ENCODE assay signal across 8 cellular contexts in the genomic region with DNA sequence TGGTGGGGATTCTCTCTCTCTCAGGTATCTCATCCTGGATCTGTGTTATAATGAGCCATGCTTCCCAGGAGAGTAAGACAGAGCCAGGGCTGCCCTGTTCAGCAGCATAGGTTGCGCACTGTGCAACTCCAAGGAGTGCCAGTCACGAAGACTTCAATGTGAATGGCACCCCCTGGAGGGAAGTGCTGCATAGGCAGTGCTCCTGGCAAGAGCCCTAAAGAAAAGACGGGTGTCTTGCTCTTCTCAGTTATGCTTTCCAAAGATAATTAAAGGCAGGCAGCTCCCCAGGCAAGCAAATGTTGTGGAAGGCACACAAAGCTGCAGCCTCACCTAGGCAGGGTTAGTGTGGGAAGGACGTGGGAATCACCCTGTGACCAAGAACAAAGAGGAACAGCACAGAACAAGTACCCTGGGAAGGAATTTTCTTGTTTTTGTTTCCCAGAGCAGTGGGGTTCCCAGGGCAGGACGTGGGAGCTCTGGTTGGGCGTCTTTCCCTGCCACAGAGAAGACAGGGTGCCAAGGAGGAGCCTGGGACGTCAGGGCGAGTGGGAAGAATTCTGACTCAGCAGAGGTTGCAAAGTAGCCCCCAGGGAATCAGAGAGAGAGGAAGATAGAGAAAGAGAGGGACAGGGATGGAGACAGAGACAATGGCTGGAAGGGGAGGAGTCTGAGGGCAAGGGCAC.
DNase-seq lines count a peak whose midpoint lies in the region; ATAC-seq and TF ChIP-seq lines count a peak whose summit lies in the region.

No MANE protein-coding gene starts in this region.

- no peaks in the 10 kb centered on the region for H3K4me1 ChIP-seq in breast epithelium
- H3K4me1 ChIP-seq in Panc1 (ENCODE audit: control insufficient read depth, insufficient read depth, low read length): no peaks in the 10 kb centered on the region
- peaks cover 15% of the 10 kb centered on the region for H3K4me1 ChIP-seq in effector memory CD4-positive, alpha-beta T cell (ENCODE audit: control insufficient read depth, insufficient read depth, low read length, poor library complexity, severe bottlenecking)

- H3K9me3 ChIP-seq in breast epithelium: no peaks in the 10 kb centered on the region
- H3K9me3 ChIP-seq in Panc1 (ENCODE audit: control insufficient read depth, insufficient read depth, low read depth, low read length): no peaks in the 10 kb centered on the region
- H3K9me3 ChIP-seq in effector memory CD4-positive, alpha-beta T cell (ENCODE audit: control insufficient read depth, low read length): no peaks in the 10 kb centered on the region

- no peaks in the 10 kb centered on the region for H3K27me3 ChIP-seq in breast epithelium
- H3K27me3 ChIP-seq in Panc1 (ENCODE audit: control insufficient read depth, insufficient read depth, low read length): peaks cover 9% of the 10 kb centered on the region
- no peaks in the 10 kb centered on the region for H3K27me3 ChIP-seq in effector memory CD4-positive, alpha-beta T cell (replicated peaks; ENCODE audit: control insufficient read depth, insufficient read depth, low read length, poor library complexity, severe bottlenecking)

- BruUV-seq in MCF 10A (replicated peaks; lab: Mats Ljungman, UMichigan) (no TSS peak), Panc1 (replicated peaks; lab: Mats Ljungman, UMichigan) (no TSS peak)

- peak; percentile 54 for TF ChIP-seq CTCF in MCF 10A (IDR thresholded peaks at IDR 0.05; ENCODE audit: unreplicated experiment)
- no peak for TF ChIP-seq CTCF in breast epithelium (IDR thresholded peaks at IDR 0.05)
- TF ChIP-seq CTCF in Panc1 (IDR thresholded peaks at IDR 0.05): peak; percentile 58
- peak; percentile 26 for TF ChIP-seq CTCF in epithelial cell of esophagus (IDR thresholded peaks at IDR 0.05; ENCODE audit: insufficient read depth, low read depth, low read length, missing control alignments)

- POLR2A ChIA-PET in MCF 10A (lab: Yijun Ruan, JAX) (interaction anchor here (0.7 kb wide), 1 partner anchor 265 kb away, joined by 4 read pairs; no protein-coding TSS in a partner anchor), Panc1 (lab: Charles Lee) (no interaction called here)

- TF ChIP-seq POLR2A in breast epithelium (IDR thresholded peaks at IDR 0.05): no peak

- in situ Hi-C loops in Panc1 (cut with HindIII; ENCODE audit: low pct_unique_long_range_greater_than_20kb, low sequenced_read_pairs): no loop called here

- ATAC-seq in Panc1 (peak; percentile 80), GM21619 (IDR thresholded peaks at IDR 0.05; ENCODE audit: unreplicated experiment) (no peak)

- no peaks in the 10 kb centered on the region for H3K9me3 Mint-ChIP-seq in MCF 10A (ENCODE audit: unreplicated experiment)

- no peak overlapping the region for H3K4me3 Mint-ChIP-seq in MCF 10A (ENCODE audit: unreplicated experiment)

- no peak overlapping the region for H3K27ac Mint-ChIP-seq in MCF 10A (ENCODE audit: low read depth, unreplicated experiment)

- DNase-seq in MCF 10A (ENCODE audit: unreplicated experiment) (peak; percentile 75), breast epithelium (ENCODE audit: low spot score in 2 of 2) (no peak), Panc1 (ENCODE audit: low read depth, low spot score) (no peak), epithelial cell of esophagus (ENCODE audit: low read depth) (peak; percentile 51), HK-2 (ENCODE audit: unreplicated experiment) (no peak)
- DNase-seq in stimulated activated CD4-positive, alpha-beta T cell treated with anti-CD3 and anti-CD28 coated beads, Interleukin-4, amount 100 ng/mL, for 48 hours (ENCODE audit: low read depth in 2 of 2): peak; percentile 47 to 57
- no peak for DNase-seq in effector memory CD4-positive, alpha-beta T cell

- H3K4me3 ChIP-seq in breast epithelium (no peak overlapping the region), Panc1 (ENCODE audit: low read depth in 2 of 2, low read length in 2 of 2) (no peak overlapping the region), epithelial cell of esophagus (ENCODE audit: low read length) (no peak overlapping the region)
- no peak overlapping the region for H3K4me3 ChIP-seq in effector memory CD4-positive, alpha-beta T cell (ENCODE audit: insufficient read depth, low read depth, low read length, poor library complexity, severe bottlenecking)

- no peaks in the 10 kb centered on the region for H3K4me1 Mint-ChIP-seq in MCF 10A (ENCODE audit: insufficient read depth, unreplicated experiment)

- H3K27ac ChIP-seq in breast epithelium (no peak overlapping the region), Panc1 (ENCODE audit: low read length) (no peak overlapping the region)
- no peak overlapping the region for H3K27ac ChIP-seq in effector memory CD4-positive, alpha-beta T cell (ENCODE audit: insufficient read depth, low read length, poor library complexity, severe bottlenecking)

- CTCF ChIA-PET in MCF 10A (lab: Yijun Ruan, JAX) (interaction anchor here (0.5 to 1.2 kb wide), 3 partner anchors 29 to 698 kb away, joined by 3 read pairs; no protein-coding TSS in a partner anchor), Panc1 (lab: Charles Lee) (no interaction called here)

- H3K36me3 ChIP-seq in breast epithelium (no peaks in the 10 kb centered on the region), Panc1 (ENCODE audit: control insufficient read depth, insufficient read depth, low read length) (no peaks in the 10 kb centered on the region)
- H3K36me3 ChIP-seq in effector memory CD4-positive, alpha-beta T cell (ENCODE audit: control insufficient read depth, insufficient read depth, low read length): no peaks in the 10 kb centered on the region

- H3K36me3 Mint-ChIP-seq in MCF 10A (ENCODE audit: insufficient read depth, unreplicated experiment): no peaks in the 10 kb centered on the region

- H3K27me3 Mint-ChIP-seq in MCF 10A (ENCODE audit: insufficient read depth, unreplicated experiment): peaks cover 82% of the 10 kb centered on the region

- intact Hi-C loops in MCF 10A (cut with micrococcal nuclease): loop anchor here (1.0 to 2.0 kb wide), 2 partner anchors 80 to 190 kb away; partner anchors contain the start of gene UBE2Q1
- intact Hi-C loops in breast epithelium (cut with DNase I; ENCODE audit: low total_unique reads): no loop called here
- intact Hi-C loops in Panc1 (cut with micrococcal nuclease; ENCODE audit: unreplicated experiment): loop anchor here (5.0 kb wide), 1 partner anchor 82 kb away; no protein-coding TSS in a partner anchor

Comparison
In these comparisons a context has a peak if more than half of its experiments do, and no peak if none do; other contexts are left out.
1. DNase-seq: peak in MCF 10A (single experiment), epithelial cell of esophagus (single experiment) and stimulated activated CD4-positive, alpha-beta T cell treated with anti-CD3 and anti-CD28 coated beads, Interleukin-4, amount 100 ng/mL, for 48 hours (2 of 2); none in breast epithelium (0 of 2), Panc1 (single experiment), HK-2 (single experiment) and effector memory CD4-positive, alpha-beta T cell (0 of 3).
2. CTCF ChIP-seq: peak in MCF 10A (single experiment), Panc1 (single experiment) and epithelial cell of esophagus (single experiment); none in breast epithelium (0 of 3).